Comparison of ENCODE assay signal across 8 cellular contexts in the genomic region with DNA sequence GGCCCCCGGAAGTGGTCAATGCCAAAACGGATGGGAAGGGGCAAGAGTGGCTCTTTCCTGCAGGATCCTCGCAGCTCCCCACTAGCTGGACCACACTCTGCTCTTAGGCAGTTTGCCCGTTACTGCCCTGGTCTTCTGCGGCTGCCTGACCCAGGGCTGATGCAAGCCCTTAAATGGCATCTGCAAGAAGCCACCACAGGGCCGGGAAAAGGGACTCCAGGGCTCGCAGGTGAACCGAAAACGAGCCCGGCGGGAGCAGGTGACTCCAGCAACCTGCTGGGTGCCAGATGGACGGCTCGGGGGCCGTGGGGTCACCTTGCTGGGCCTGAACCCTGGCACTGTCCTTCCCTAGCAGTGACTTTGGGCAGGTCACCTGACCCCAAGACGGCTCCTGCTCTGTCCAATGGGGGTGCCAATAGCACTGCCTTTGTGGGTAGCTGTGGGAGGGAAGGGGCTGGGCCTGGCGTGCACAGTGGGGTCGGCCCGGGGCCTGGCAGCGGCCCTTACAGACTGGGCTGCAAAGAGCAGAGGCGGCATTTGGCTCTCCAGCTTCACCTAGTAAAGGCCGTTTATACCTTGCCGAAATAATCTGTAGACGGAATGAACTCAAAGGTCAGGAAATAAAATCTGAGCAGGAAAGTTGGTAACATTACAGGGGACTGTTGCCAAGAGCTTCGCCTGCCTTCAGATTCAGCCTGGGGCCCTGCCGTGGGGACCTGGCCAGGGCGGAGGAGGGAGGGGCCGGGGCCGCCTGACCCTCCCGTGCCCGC. TPM values are rescaled to one million over a fixed set of nuclear protein-coding genes. Genes with fewer than 3 reads are reported as not detected.
DNase-seq lines count a peak whose midpoint lies in the region; ATAC-seq and TF ChIP-seq lines count a peak whose summit lies in the region.

No MANE protein-coding gene starts in this region.

- no peaks in the 10 kb centered on the region for H3K27me3 ChIP-seq in RWPE2 (ENCODE audit: insufficient read depth, poor library complexity, severe bottlenecking)

- H3K27me3 Mint-ChIP-seq in endothelial cell (ENCODE audit: unreplicated experiment) = peaks cover 2% of the 10 kb centered on the region
- H3K27me3 Mint-ChIP-seq in nephron progenitor cell (ENCODE audit: low read depth, poor library complexity) = peaks cover 3% of the 10 kb centered on the region

- no peaks in the 10 kb centered on the region for H3K4me1 Mint-ChIP-seq in endothelial cell (ENCODE audit: unreplicated experiment)
- H3K4me1 Mint-ChIP-seq in nephron progenitor cell = no peaks in the 10 kb centered on the region

- H3K4me1 ChIP-seq in RWPE2 (ENCODE audit: insufficient read depth, poor library complexity, severe bottlenecking) = peaks cover 6% of the 10 kb centered on the region

- peak overlapping the region; percentile 90 for H3K4me3 Mint-ChIP-seq in endothelial cell (ENCODE audit: unreplicated experiment)
- H3K4me3 Mint-ChIP-seq in nephron progenitor cell = peak overlapping the region; percentile 84

- H3K27ac ChIP-seq in RWPE2 (ENCODE audit: poor library complexity, severe bottlenecking) = peak overlapping the region; percentile 80

- H3K4me3 ChIP-seq in GM12875 (ENCODE audit: low read depth, low read length) (peak overlapping the region; percentile 97), RWPE2 (ENCODE audit: severe bottlenecking) (peak overlapping the region; percentile 87)

- no peaks in the 10 kb centered on the region for H3K9me3 ChIP-seq in RWPE2 (ENCODE audit: severe bottlenecking)

- H3K36me3 Mint-ChIP-seq in endothelial cell (ENCODE audit: low read depth, unreplicated experiment) (no peaks in the 10 kb centered on the region), nephron progenitor cell (ENCODE audit: low read depth) (peaks cover 6% of the 10 kb centered on the region)

- H3K36me3 ChIP-seq in RWPE2 (ENCODE audit: low read depth) = no peaks in the 10 kb centered on the region

- H3K9me3 Mint-ChIP-seq in endothelial cell (ENCODE audit: unreplicated experiment) = no peaks in the 10 kb centered on the region
- no peaks in the 10 kb centered on the region for H3K9me3 Mint-ChIP-seq in nephron progenitor cell

- ATAC-seq in HG02588 (IDR thresholded peaks at IDR 0.05; ENCODE audit: unreplicated experiment) (peak; percentile 4), RWPE2 (ENCODE audit: low read depth) (0 out of 3 replicates have a peak, but pooled peaks have one; percentile 2), HG03342 (IDR thresholded peaks at IDR 0.05; ENCODE audit: unreplicated experiment) (no peak)

- DNase-seq in RWPE2 (ENCODE audit: low spot score) = no peak
- no peak for DNase-seq in endothelial cell (ENCODE audit: low spot score)
- no peak for DNase-seq in nephron progenitor cell
- no peak for DNase-seq in NCI-H1105 treated with DMSO at 0.1 percent for 48 hours (lab: John Stamatoyannopoulos, UW)
- DNase-seq in activated gamma-delta T cell (lab: John Stamatoyannopoulos, UW) = no peak

- H3K27ac Mint-ChIP-seq in endothelial cell (ENCODE audit: unreplicated experiment) = no peak overlapping the region
- no peak overlapping the region for H3K27ac Mint-ChIP-seq in nephron progenitor cell

- TF ChIP-seq CTCF in GM12875 (IDR thresholded peaks at IDR 0.05; ENCODE audit: borderline replicate concordance, insufficient read depth, low read depth, low read length) (no peak), RWPE2 (IDR thresholded peaks at IDR 0.05; ENCODE audit: poor library complexity, severe bottlenecking) (no peak), endothelial cell (IDR thresholded peaks at IDR 0.05; ENCODE audit: unreplicated experiment) (no peak), nephron progenitor cell (IDR thresholded peaks at IDR 0.05) (no peak)

RNA-seq across cellular contexts. Expression of a gene that starts 1.2 kb away (rescaled TPM):
- 33.6 TPM for total RNA-seq in endothelial cell (ENCODE audit: unreplicated experiment)

RNA-seq across cellular contexts. Expression of a gene that starts 22.4 kb away (rescaled TPM):
- 9.6 TPM for total RNA-seq in endothelial cell (ENCODE audit: unreplicated experiment)
